8 cellular contexts compared by ENCODE assay signal in the genomic region with DNA sequence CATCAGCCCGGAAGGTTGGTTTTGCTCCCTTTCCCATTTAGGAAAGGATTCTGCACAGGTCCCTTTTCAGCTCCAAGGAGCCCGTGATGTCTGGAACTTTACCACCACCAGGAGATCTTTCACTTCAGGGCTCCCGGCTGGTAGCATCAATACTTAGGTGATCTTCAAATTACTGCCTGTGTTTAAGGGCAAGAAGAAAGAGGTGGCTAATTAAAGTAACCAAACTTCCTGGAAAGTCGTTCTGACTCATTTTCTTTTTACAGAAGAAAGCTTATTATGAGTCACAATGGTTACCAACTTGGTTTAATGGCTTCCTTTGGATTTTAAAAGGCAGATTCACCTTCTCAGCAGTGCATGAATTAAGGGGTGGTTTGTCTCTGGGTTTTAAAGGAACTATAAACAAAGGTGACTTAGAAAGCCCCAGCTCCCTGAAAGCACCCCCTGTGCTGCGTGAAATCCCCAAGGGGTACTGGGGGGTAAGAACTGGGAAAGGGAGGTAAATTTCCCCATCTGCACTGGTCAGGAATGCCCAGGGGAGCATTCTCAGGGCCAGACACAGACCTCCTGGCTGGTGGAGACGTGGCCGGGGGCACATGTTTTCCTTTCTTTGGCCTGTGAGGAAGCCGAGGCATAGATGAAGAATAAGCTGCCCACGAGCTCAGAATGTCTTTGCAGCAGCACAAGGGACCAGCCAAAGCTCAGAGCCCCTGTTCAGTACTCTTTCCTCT. TPM values are rescaled to one million over a fixed set of nuclear protein-coding genes. Genes with fewer than 3 reads are reported as not detected.
DNase-seq lines count a peak whose midpoint lies in the region; ATAC-seq and TF ChIP-seq lines count a peak whose summit lies in the region.
"Had no signal": no experiment of that assay in that cellular context is flagged by ENCODE, and none has a peak within 500 bp of the region (broad histone marks: within the 10 kb centered on the region; RNA-seq: fewer than 3 reads in every experiment).

No MANE protein-coding gene starts in this region.

- H3K9me3 ChIP-seq in osteoblast (ENCODE audit: low read depth, low read length) = no peaks in the 10 kb centered on the region
- H3K9me3 ChIP-seq in HAP-1 = no peaks in the 10 kb centered on the region

- H3K27ac Mint-ChIP-seq in T-helper 1 cell treated with Interleukin-12 subunit alpha and Interleukin-12 subunit beta and Interleukin-4 antibody, amounts not matched to agents 30 μg/mL and 1 μg/mL, for 36 hours = peak overlapping the region; percentile 74

- no peaks in the 10 kb centered on the region for H4K20me1 ChIP-seq in osteoblast (ENCODE audit: insufficient read depth, low read length)

- H3K36me3 ChIP-seq in osteoblast (ENCODE audit: insufficient read depth, low read length) = no peaks in the 10 kb centered on the region
- no peaks in the 10 kb centered on the region for H3K36me3 ChIP-seq in HAP-1 (replicated peaks)

- H3K27me3 ChIP-seq in osteoblast (ENCODE audit: insufficient read depth, low read length) (peaks cover 47% of the 10 kb centered on the region), HAP-1 (ENCODE audit: low read depth) (peaks cover 61% of the 10 kb centered on the region)

- in situ Hi-C loops in HAP-1 (cut with MboI; ENCODE audit: low sequenced_read_pairs) = no loop called here

- H3K4me1 Mint-ChIP-seq in T-helper 1 cell treated with Interleukin-12 subunit alpha and Interleukin-12 subunit beta and Interleukin-4 antibody, amounts not matched to agents 30 μg/mL and 1 μg/mL, for 36 hours (ENCODE audit: low read depth) = peaks cover 57% of the 10 kb centered on the region

- DNase-seq in osteoblast (ENCODE audit: insufficient read length, low spot score, missing footprints) (peak; percentile 88), HAP-1 (ENCODE audit: low spot score in 2 of 2) (no peak), NCI-H2107 treated with DMSO at 0.1 percent for 48 hours (lab: John Stamatoyannopoulos, UW; ENCODE audit: unreplicated experiment) (no peak), inferior parietal cortex (ENCODE audit: extremely low spot score) (no peak)

- H3K79me2 ChIP-seq in osteoblast (ENCODE audit: insufficient read depth, low read length) = no peaks in the 10 kb centered on the region

- H3K27me3 Mint-ChIP-seq in T-helper 1 cell treated with Interleukin-12 subunit alpha and Interleukin-12 subunit beta and Interleukin-4 antibody, amounts not matched to agents 30 μg/mL and 1 μg/mL, for 36 hours (ENCODE audit: low read depth) = peaks cover 58% of the 10 kb centered on the region

- H3K9me3 Mint-ChIP-seq in T-helper 1 cell treated with Interleukin-12 subunit alpha and Interleukin-12 subunit beta and Interleukin-4 antibody, amounts not matched to agents 30 μg/mL and 1 μg/mL, for 36 hours = no peaks in the 10 kb centered on the region

- no peak for TF ChIP-seq CTCF in osteoblast (IDR thresholded peaks at IDR 0.05; ENCODE audit: extremely low read depth, low read depth, low read length)

- peak; percentile 66 for ATAC-seq in GM19043 (IDR thresholded peaks at IDR 0.05; ENCODE audit: low read depth, unreplicated experiment)
- peak; percentile 79 for ATAC-seq in HG03060 (IDR thresholded peaks at IDR 0.05; ENCODE audit: low read depth, unreplicated experiment)
- ATAC-seq: Panc1 had no signal

- peak overlapping the region; percentile 76 for H3K4me3 Mint-ChIP-seq in T-helper 1 cell treated with Interleukin-12 subunit alpha and Interleukin-12 subunit beta and Interleukin-4 antibody, amounts not matched to agents 30 μg/mL and 1 μg/mL, for 36 hours

- H3K4me2 ChIP-seq in osteoblast (ENCODE audit: insufficient read depth, low read length) = peak overlapping the region; percentile 31

- no peak overlapping the region for H3K27ac ChIP-seq in osteoblast (ENCODE audit: low read depth, low read length)

- no peaks in the 10 kb centered on the region for H3K36me3 Mint-ChIP-seq in T-helper 1 cell treated with Interleukin-12 subunit alpha and Interleukin-12 subunit beta and Interleukin-4 antibody, amounts not matched to agents 30 μg/mL and 1 μg/mL, for 36 hours (ENCODE audit: low read depth)

- H2AFZ ChIP-seq in osteoblast (ENCODE audit: low read length) = no peak overlapping the region

- H3K4me3 ChIP-seq in osteoblast (ENCODE audit: insufficient read depth, low read length) = no peak overlapping the region
- no peak overlapping the region for H3K4me3 ChIP-seq in HAP-1

- H3K4me1 ChIP-seq in osteoblast (ENCODE audit: insufficient read depth, low read length) = peaks cover 11% of the 10 kb centered on the region
- no peaks in the 10 kb centered on the region for H3K4me1 ChIP-seq in HAP-1

RNA-seq across cellular contexts. Expression of gene POU2F3, which starts 8.8 kb away (rescaled TPM):
- total RNA-seq in osteoblast = under 0.01 TPM in 1 of 2 replicates, not detected in the other

RNA-seq across cellular contexts. Expression of gene OAF, which starts 37.9 kb away (rescaled TPM):
- 7.2 and 10.3 TPM in 2 replicates for total RNA-seq in osteoblast
